ENCODE assay signal across 8 cellular contexts in the genomic region with DNA sequence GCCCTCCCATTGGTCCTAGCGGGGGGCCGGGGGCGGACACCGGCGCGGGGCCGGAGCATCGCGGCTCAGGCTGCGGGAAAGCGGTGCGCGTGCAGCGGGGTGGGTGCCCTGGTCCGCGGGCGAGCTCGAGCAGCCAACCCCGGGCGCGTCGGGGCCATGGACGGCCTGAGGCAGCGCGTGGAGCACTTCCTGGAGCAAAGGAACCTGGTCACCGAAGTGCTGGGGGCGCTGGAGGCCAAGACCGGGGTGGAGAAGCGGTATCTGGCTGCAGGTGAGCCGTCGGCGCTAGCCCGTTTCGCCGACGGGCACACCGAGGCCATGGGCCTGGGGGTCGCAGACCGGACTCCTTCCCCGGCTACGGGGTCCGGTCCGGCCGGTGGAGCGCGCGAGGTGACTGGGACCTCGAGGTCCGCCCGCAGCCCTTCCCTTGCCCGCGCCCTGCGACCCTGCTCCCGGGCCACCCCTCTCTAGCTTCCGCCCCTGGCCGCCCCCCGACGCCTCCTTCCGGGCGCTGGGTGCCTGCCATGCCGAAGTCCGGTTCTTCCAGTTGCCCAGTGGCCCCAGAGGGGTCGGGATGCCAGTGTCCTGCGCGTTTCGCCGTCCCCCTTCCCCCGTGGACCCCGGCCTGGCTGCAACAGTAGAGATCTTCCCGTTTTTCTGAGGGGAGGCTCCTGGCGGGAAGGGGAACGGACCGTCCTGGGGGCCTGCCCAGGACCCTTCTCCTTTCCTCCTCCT. TPM values are rescaled to one million over a fixed set of nuclear protein-coding genes. Genes with fewer than 3 reads are reported as not detected.
DNase-seq lines count a peak whose midpoint lies in the region; ATAC-seq and TF ChIP-seq lines count a peak whose summit lies in the region.

A gene (plus strand): TSS at position 68 of the 735 bp plus-strand sequence. CDS start 89 bp downstream, at position 157.

- no peak for DNase-seq in T-helper 1 cell
- no peak for DNase-seq in activated naive CD8-positive, alpha-beta T cell treated with anti-CD3 and anti-CD28 coated beads for 36 hours
- no peak for DNase-seq in kidney epithelial cell (ENCODE audit: low read depth)
- no peak for DNase-seq in NCI-H69 (lab: John Stamatoyannopoulos, UW)

- H3K27ac Mint-ChIP-seq in T-helper 1 cell treated with Interleukin-12 subunit alpha and Interleukin-12 subunit beta and Interleukin-4 antibody, amounts not matched to agents 30 μg/mL and 1 μg/mL, for 36 hours: peak within 1 kb of the TSS; percentile 81
- peak within 1 kb of the TSS; percentile 57 for H3K27ac Mint-ChIP-seq in activated naive CD8-positive, alpha-beta T cell treated with anti-CD3 and anti-CD28 coated beads for 36 hours

- peaks cover 19% of the 10 kb centered on the region for H3K27me3 ChIP-seq in kidney epithelial cell (ENCODE audit: control insufficient read depth, insufficient read depth, low read length)

- peak within 1 kb of the TSS; percentile 69 for H3K27ac ChIP-seq in temporal lobe (ENCODE audit: low read depth, low read length)

- no peaks in the 10 kb centered on the region for H3K9me3 Mint-ChIP-seq in T-helper 1 cell treated with Interleukin-12 subunit alpha and Interleukin-12 subunit beta and Interleukin-4 antibody, amounts not matched to agents 30 μg/mL and 1 μg/mL, for 36 hours
- H3K9me3 Mint-ChIP-seq in activated naive CD8-positive, alpha-beta T cell treated with anti-CD3 and anti-CD28 coated beads for 36 hours: no peaks in the 10 kb centered on the region

- peaks cover 5% of the 10 kb centered on the region for H3K4me1 Mint-ChIP-seq in T-helper 1 cell treated with Interleukin-12 subunit alpha and Interleukin-12 subunit beta and Interleukin-4 antibody, amounts not matched to agents 30 μg/mL and 1 μg/mL, for 36 hours (ENCODE audit: low read depth)
- H3K4me1 Mint-ChIP-seq in activated naive CD8-positive, alpha-beta T cell treated with anti-CD3 and anti-CD28 coated beads for 36 hours: peaks cover 9% of the 10 kb centered on the region

- ATAC-seq in HG02588 (IDR thresholded peaks at IDR 0.05; ENCODE audit: unreplicated experiment) (no peak), HG03457 (IDR thresholded peaks at IDR 0.05; ENCODE audit: unreplicated experiment) (no peak)

- H3K36me3 Mint-ChIP-seq in T-helper 1 cell treated with Interleukin-12 subunit alpha and Interleukin-12 subunit beta and Interleukin-4 antibody, amounts not matched to agents 30 μg/mL and 1 μg/mL, for 36 hours (ENCODE audit: low read depth): no peaks in the 10 kb centered on the region
- no peaks in the 10 kb centered on the region for H3K36me3 Mint-ChIP-seq in activated naive CD8-positive, alpha-beta T cell treated with anti-CD3 and anti-CD28 coated beads for 36 hours

- H3K4me3 Mint-ChIP-seq in T-helper 1 cell treated with Interleukin-12 subunit alpha and Interleukin-12 subunit beta and Interleukin-4 antibody, amounts not matched to agents 30 μg/mL and 1 μg/mL, for 36 hours: peak within 1 kb of the TSS; percentile 90
- peak within 1 kb of the TSS; percentile 76 for H3K4me3 Mint-ChIP-seq in activated naive CD8-positive, alpha-beta T cell treated with anti-CD3 and anti-CD28 coated beads for 36 hours

- H3K27me3 Mint-ChIP-seq in T-helper 1 cell treated with Interleukin-12 subunit alpha and Interleukin-12 subunit beta and Interleukin-4 antibody, amounts not matched to agents 30 μg/mL and 1 μg/mL, for 36 hours (ENCODE audit: low read depth): peaks cover 19% of the 10 kb centered on the region
- peaks cover 4% of the 10 kb centered on the region for H3K27me3 Mint-ChIP-seq in activated naive CD8-positive, alpha-beta T cell treated with anti-CD3 and anti-CD28 coated beads for 36 hours

- H3K36me3 ChIP-seq in kidney epithelial cell (ENCODE audit: control insufficient read depth, insufficient read depth, low read length): no peaks in the 10 kb centered on the region

- no peak for TF ChIP-seq CTCF in kidney epithelial cell (IDR thresholded peaks at IDR 0.05; ENCODE audit: insufficient read depth, low read length, poor library complexity, severe bottlenecking)

- peak within 1 kb of the TSS; percentile 52 for H3K4me3 ChIP-seq in kidney epithelial cell (ENCODE audit: low read depth, low read length)

RNA-seq across cellular contexts. Expression of the gene that starts here (rescaled TPM):
- 1 to 10 TPM; 1.3 to 1.8 TPM for total RNA-seq in activated naive CD8-positive, alpha-beta T cell treated with anti-CD3 and anti-CD28 coated beads for 36 hours
- total RNA-seq in kidney epithelial cell (8.7 and 9.7 TPM in 2 replicates), temporal lobe (0.98 TPM)
